8 cellular contexts compared by ENCODE assay signal in the genomic region with DNA sequence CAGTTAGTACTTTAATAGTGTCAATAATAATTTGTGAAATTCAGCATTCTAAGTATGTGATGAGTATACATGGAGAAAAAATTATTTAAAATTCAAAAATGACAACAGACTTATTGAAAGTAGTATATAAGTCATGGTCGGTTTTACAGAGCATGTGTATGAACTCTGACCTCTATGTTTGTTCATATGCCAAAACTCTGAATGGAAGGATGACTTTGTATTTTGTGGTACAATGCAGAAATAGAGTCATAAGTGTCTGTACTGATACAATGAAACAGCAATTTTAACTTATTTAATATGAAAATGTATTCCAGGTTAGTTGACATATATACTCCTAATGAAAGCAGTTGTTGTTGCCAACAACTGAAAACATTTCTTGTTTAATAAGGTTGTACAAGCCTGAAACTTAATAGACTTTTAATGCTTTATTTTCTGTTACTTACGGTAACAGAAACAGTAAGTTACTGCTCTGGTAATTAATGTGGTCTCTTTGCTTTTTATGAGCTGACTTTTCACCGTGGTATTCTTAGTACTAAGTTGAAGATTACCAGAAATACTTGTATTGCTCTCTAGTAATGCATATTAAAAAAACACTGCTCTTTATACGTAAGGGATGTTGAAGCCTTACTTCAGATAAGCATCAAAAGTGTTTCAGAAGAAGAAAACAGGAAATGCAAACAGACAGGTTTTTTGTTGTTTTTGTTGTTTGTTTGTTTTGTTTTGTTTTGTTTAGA. TPM values are rescaled to one million over a fixed set of nuclear protein-coding genes. Genes with fewer than 3 reads are reported as not detected.
DNase-seq lines count a peak whose midpoint lies in the region; ATAC-seq and TF ChIP-seq lines count a peak whose summit lies in the region.

No MANE protein-coding gene starts in this region.

- H3K36me3 Mint-ChIP-seq in activated naive CD4-positive, alpha-beta T cell treated with anti-CD3 and anti-CD28 coated beads, Interleukin-2, amount 50 U/mL, for 72 hours, result peaks cover 10 to 16% of the 10 kb centered on the region in 2 donors

- intact Hi-C loops in left lung (cut with DNase I), result loop anchor here in 1 of 2 donors (10.0 kb wide), 1 partner anchor 275 kb away; a partner anchor contains a TSS

- H3K27ac Mint-ChIP-seq in activated naive CD4-positive, alpha-beta T cell treated with anti-CD3 and anti-CD28 coated beads, Interleukin-2, amount 50 U/mL, for 72 hours, result peak overlapping the region; percentile 96 to 98

- peaks cover 13% of the 10 kb centered on the region for H3K4me1 ChIP-seq in ACC112 (ENCODE audit: control insufficient read depth, insufficient read depth, low read length, unreplicated experiment)
- peaks cover 18 to 41% of the 10 kb centered on the region in 2 donors for H3K4me1 ChIP-seq in left lung

- TF ChIP-seq CTCF in left lung (IDR thresholded peaks at IDR 0.05), result no peak

- H3K27me3 ChIP-seq in ACC112 (ENCODE audit: insufficient read depth, low read length) (no peaks in the 10 kb centered on the region), left lung (no peaks in the 10 kb centered on the region)

- no peaks in the 10 kb centered on the region for H3K9me3 ChIP-seq in left lung

- H3K79me2 ChIP-seq in ACC112 (ENCODE audit: control insufficient read depth, insufficient read depth, low read length, unreplicated experiment), result peaks cover 61% of the 10 kb centered on the region

- peak; percentile 22 for DNase-seq in HCEC 1CT
- no peak for DNase-seq in activated naive CD4-positive, alpha-beta T cell treated with anti-CD3 and anti-CD28 coated beads, Interleukin-2, amount 50 U/mL, for 72 hours (ENCODE audit: low spot score in 2 of 2)
- no peak for DNase-seq in left lung
- DNase-seq in DMS153 treated with DMSO at 0.1 percent for 48 hours (lab: John Stamatoyannopoulos, UW; ENCODE audit: unreplicated experiment), result no peak
- DNase-seq in NCI-H226, result no peak
- no peak for DNase-seq in NCI-H1694 (lab: John Stamatoyannopoulos, UW)

- H3K4me3 ChIP-seq in ACC112 (ENCODE audit: low read depth, low read length), result peak overlapping the region; percentile 88
- H3K4me3 ChIP-seq in left lung, result peak overlapping the region; percentile 78 to 94

- no peaks in the 10 kb centered on the region for H3K9me3 Mint-ChIP-seq in activated naive CD4-positive, alpha-beta T cell treated with anti-CD3 and anti-CD28 coated beads, Interleukin-2, amount 50 U/mL, for 72 hours

- H3K27ac ChIP-seq in ACC112 (ENCODE audit: low read depth, low read length), result peak overlapping the region; percentile 87
- peak overlapping the region; percentile 1 to 37 for H3K27ac ChIP-seq in left lung

- peak; percentile 15 to 18 for ATAC-seq in activated naive CD4-positive, alpha-beta T cell treated with anti-CD3 and anti-CD28 coated beads, Interleukin-2, amount 50 U/mL, for 72 hours
- ATAC-seq in left lung, result no peak
- ATAC-seq in HG03354 (IDR thresholded peaks at IDR 0.05; ENCODE audit: poor library complexity, severe bottlenecking, unreplicated experiment), result no peak

- H3K36me3 ChIP-seq in ACC112 (ENCODE audit: insufficient read depth, low read length) (no peaks in the 10 kb centered on the region), left lung (peaks cover 0 to 11% of the 10 kb centered on the region in 2 donors)

- H2AFZ ChIP-seq in ACC112 (ENCODE audit: low read length, unreplicated experiment), result no peak overlapping the region

RNA-seq across cellular contexts. Expression of a gene that starts 1.9 kb away (rescaled TPM):
- total RNA-seq in activated naive CD4-positive, alpha-beta T cell treated with anti-CD3 and anti-CD28 coated beads, Interleukin-2, amount 50 U/mL, for 72 hours, result 10 to 100 TPM; 70.8 to 78.8 TPM
- total RNA-seq in left lung, result 10 to 100 TPM; 54.5 to 78.6 TPM

Comparison
In these comparisons a context has a peak if more than half of its experiments do, and no peak if none do; other contexts are left out.
1. ATAC-seq: peak in activated naive CD4-positive, alpha-beta T cell treated with anti-CD3 and anti-CD28 coated beads, Interleukin-2, amount 50 U/mL, for 72 hours (2 of 2); none in left lung (single experiment) and HG03354 (single experiment).